In genomic region chr22:50562523-50563409, GRCh38 we compare ENCODE assay signal across 8 cellular contexts. TPM values are rescaled to one million over a fixed set of nuclear protein-coding genes. Genes with fewer than 3 reads are reported as not detected.
DNase-seq lines count a peak whose midpoint lies in the region; ATAC-seq and TF ChIP-seq lines count a peak whose summit lies in the region.

A gene with protein sequence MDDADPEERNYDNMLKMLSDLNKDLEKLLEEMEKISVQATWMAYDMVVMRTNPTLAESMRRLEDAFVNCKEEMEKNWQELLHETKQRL (minus strand): TSS chr22:50562919. CDS start chr22:50556405, 6,514 bp downstream.

- peak within 1 kb of the TSS; percentile 55 for H3K4me3 ChIP-seq in kidney epithelial cell (ENCODE audit: low read depth, low read length)

- DNase-seq in AG20443 (ENCODE audit: low spot score) (peak; percentile 96), NCI-H345 treated with DMSO at 0.1 percent for 48 hours (lab: John Stamatoyannopoulos, UW; ENCODE audit: unreplicated experiment) (peak; percentile 79), cerebellar nuclear complex (lab: John Stamatoyannopoulos, UW) (peak; percentile 92 to 94), kidney epithelial cell (ENCODE audit: low read depth) (peak; percentile 61)
- DNase-seq in stimulated activated CD4-positive, alpha-beta T cell treated with anti-CD3 and anti-CD28 coated beads, Interleukin-15, amount 100 ng/mL, for 48 hours (ENCODE audit: low read depth in 2 of 2): peak; percentile 95 to 97

- no peaks in the 10 kb centered on the region for H3K36me3 ChIP-seq in kidney epithelial cell (ENCODE audit: control insufficient read depth, insufficient read depth, low read length)

- ATAC-seq in GM19025 (IDR thresholded peaks at IDR 0.05; ENCODE audit: low read depth, unreplicated experiment) (peak; percentile 97), HG03280 (IDR thresholded peaks at IDR 0.05; ENCODE audit: unreplicated experiment) (peak; percentile 90)
- peak; percentile 93 to 95 for ATAC-seq in activated CD4-positive, CD25-positive, alpha-beta regulatory T cell treated with anti-CD3 and anti-CD28 coated beads, Interleukin-2, amount 50 U/mL, for 24 hours

- H3K27me3 ChIP-seq in kidney epithelial cell (ENCODE audit: control insufficient read depth, insufficient read depth, low read length): peaks cover 5% of the 10 kb centered on the region

- peak; percentile 77 for TF ChIP-seq CTCF in kidney epithelial cell (IDR thresholded peaks at IDR 0.05; ENCODE audit: insufficient read depth, low read length, poor library complexity, severe bottlenecking)

RNA-seq across cellular contexts. Expression of the gene that starts here (rescaled TPM):
- total RNA-seq in kidney epithelial cell: 0.71 TPM in 1 of 2 replicates, not detected in the other

Comparison
In these comparisons a context has a peak if more than half of its experiments do, and no peak if none do; other contexts are left out.
1. Peak in every context shown above with its lines: DNase-seq, ATAC-seq and H3K4me3 ChIP-seq.
2. Peak in DNase-seq and H3K4me3 ChIP-seq in kidney epithelial cell; RNA of the gene not detected or under 1 TPM.